In the genomic region with DNA sequence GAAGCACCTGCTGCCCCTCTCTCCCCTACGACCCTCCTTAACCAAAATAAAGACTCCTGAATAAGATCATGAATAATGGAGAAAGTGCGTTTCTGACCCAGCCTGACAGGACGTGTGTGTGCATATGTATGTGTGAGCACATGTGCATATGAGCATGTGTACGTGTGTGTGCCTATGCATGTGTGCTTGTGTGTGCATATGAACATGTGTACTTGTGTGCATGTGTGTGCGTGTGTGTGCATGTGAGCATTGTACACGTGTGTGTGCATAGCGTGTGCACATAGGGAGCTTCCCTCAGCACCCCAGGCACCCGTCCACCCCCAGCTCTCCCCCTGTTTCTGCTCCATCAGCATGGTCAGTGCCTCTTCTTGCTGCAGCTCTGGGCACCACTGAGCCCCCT, we compare ENCODE assay signal across 17 cellular contexts. TPM values are rescaled to one million over a fixed set of nuclear protein-coding genes. Genes with fewer than 3 reads are reported as not detected.
DNase-seq lines count a peak whose midpoint lies in the region; ATAC-seq, FAIRE-seq and TF ChIP-seq lines count a peak whose summit lies in the region.
"Had no signal": no experiment of that assay in that cellular context is flagged by ENCODE, and none has a peak within 500 bp of the region (broad histone marks: within the 10 kb centered on the region; RNA-seq: fewer than 3 reads in every experiment).

No MANE protein-coding gene starts in this region.

- no peaks in the 10 kb centered on the region for H3K79me1 ChIP-seq in trophoblast cell (ENCODE audit: low read length)

- in situ Hi-C loops in HepG2 (cut with HindIII; ENCODE audit: extremely low pct_ligation_motif_present, low pct_unique_long_range_greater_than_20kb): no loop called here

- no peak overlapping the region for H4K12ac ChIP-seq in trophoblast cell (ENCODE audit: low read depth, low read length)

- POLR2A ChIA-PET in HepG2 (lab: Yijun Ruan, JAX): no interaction called here

- no peak overlapping the region for H3K9ac ChIP-seq in HepG2 (ENCODE audit: insufficient read depth, low read depth, low read length)
- no peak overlapping the region for H3K9ac ChIP-seq in trophoblast cell (ENCODE audit: low read length)
- H3K9ac ChIP-seq: BLaER1, GM23248 had no signal

- no peak overlapping the region for H4K8ac ChIP-seq in trophoblast cell (ENCODE audit: low read depth, low read length)

- no peak overlapping the region for H3K27ac Mint-ChIP-seq in endothelial cell (ENCODE audit: unreplicated experiment)
- H3K27ac Mint-ChIP-seq: CD8-positive, alpha-beta memory T cell had no signal

- H3K27me3 Mint-ChIP-seq in endothelial cell (ENCODE audit: unreplicated experiment): peaks cover 16% of the 10 kb centered on the region
- H3K27me3 Mint-ChIP-seq: CD8-positive, alpha-beta memory T cell had no signal

- H3K9me3 ChIP-seq in HepG2 (ENCODE audit: low read length) (no peaks in the 10 kb centered on the region), right lobe of liver (no peaks in the 10 kb centered on the region), trophoblast cell (ENCODE audit: insufficient read depth, low read depth, low read length) (no peaks in the 10 kb centered on the region), testis (no peaks in the 10 kb centered on the region)
- H3K9me3 ChIP-seq: BLaER1 had no signal

- no peak overlapping the region for H3K4ac ChIP-seq in trophoblast cell (ENCODE audit: low read depth, low read length)

- no peak overlapping the region for H3K14ac ChIP-seq in trophoblast cell (ENCODE audit: low read length)

- no peak overlapping the region for H2BK120ac ChIP-seq in trophoblast cell (ENCODE audit: insufficient read depth, low read length, poor library complexity)

- no peak for TF ChIP-seq CTCF in HepG2 (CRISPR knock-in tag; IDR thresholded peaks at IDR 0.05)
- TF ChIP-seq CTCF in right lobe of liver (IDR thresholded peaks at IDR 0.05): no peak
- no peak for TF ChIP-seq CTCF in dorsolateral prefrontal cortex (IDR thresholded peaks at IDR 0.05 in 54 of 56, conservative IDR thresholded peaks at IDR 0.05 in 2 of 56; ENCODE audit: low read depth in 1 of 56, partially characterized antibody in 56 of 56)
- no peak for TF ChIP-seq CTCF in testis (IDR thresholded peaks at IDR 0.05)
- no peak for TF ChIP-seq CTCF in endothelial cell (IDR thresholded peaks at IDR 0.05; ENCODE audit: unreplicated experiment)

- no peak overlapping the region for H3K23ac ChIP-seq in trophoblast cell (ENCODE audit: low read length)

- no peak for FAIRE-seq in HepG2 (lab: Jason Lieb, UNC)
- FAIRE-seq: GM18507, H54 had no signal

- no peak overlapping the region for H3K4me3 ChIP-seq in HepG2 (replicated peaks in 1 of 3; ENCODE audit: insufficient read depth in 1 of 3, low read depth in 2 of 3, low read length in 3 of 3)
- H3K4me3 ChIP-seq in right lobe of liver: no peak overlapping the region
- no peak overlapping the region for H3K4me3 ChIP-seq in dorsolateral prefrontal cortex
- H3K4me3 ChIP-seq in trophoblast cell (ENCODE audit: low read depth, low read length): peak overlapping the region; percentile 14
- no peak overlapping the region for H3K4me3 ChIP-seq in testis
- H3K4me3 ChIP-seq: BLaER1, GM23248 had no signal

- H3K27ac ChIP-seq in HepG2 (ENCODE audit: extremely low read length, insufficient read depth, low read length): no peak overlapping the region
- no peak overlapping the region for H3K27ac ChIP-seq in right lobe of liver
- peak overlapping the region in 39 of 59 donors; percentile 16 to 99 (median 67) for H3K27ac ChIP-seq in dorsolateral prefrontal cortex
- H3K27ac ChIP-seq in trophoblast cell (ENCODE audit: low read depth, low read length): no peak overlapping the region
- H3K27ac ChIP-seq in testis: no peak overlapping the region
- H3K27ac ChIP-seq: BLaER1, GM23248 had no signal

- H3K27me3 ChIP-seq in HepG2 (ENCODE audit: control insufficient read depth in 1 of 2, insufficient read depth in 2 of 2, low read length in 2 of 2): peaks cover 2 to 47% of the 10 kb centered on the region in 2 experiments; a peak in 4 of 5 replicates
- no peaks in the 10 kb centered on the region for H3K27me3 ChIP-seq in right lobe of liver
- H3K27me3 ChIP-seq in dorsolateral prefrontal cortex: no peaks in the 10 kb centered on the region
- no peaks in the 10 kb centered on the region for H3K27me3 ChIP-seq in trophoblast cell (ENCODE audit: insufficient read depth, low read length)
- no peaks in the 10 kb centered on the region for H3K27me3 ChIP-seq in testis

- no peak overlapping the region for H3K4me3 Mint-ChIP-seq in endothelial cell (ENCODE audit: unreplicated experiment)
- H3K4me3 Mint-ChIP-seq: CD8-positive, alpha-beta memory T cell had no signal

- TF ChIP-seq EP300 in HepG2 (IDR thresholded peaks at IDR 0.05; ENCODE audit: low read depth in 2 of 2, low read length in 2 of 2): no peak
- TF ChIP-seq EP300 in HepG2 (CRISPR knock-in tag; IDR thresholded peaks at IDR 0.05; ENCODE audit: borderline replicate concordance): no peak

- intact Hi-C loops in HepG2 (cut with micrococcal nuclease; ENCODE audit: unreplicated experiment) (no loop called here), right lobe of liver (cut with DNase I) (no loop called here), dorsolateral prefrontal cortex (cut with DNase I) (no loop called here), testis (cut with DNase I; ENCODE audit: low total_unique reads) (no loop called here)

- ATAC-seq in HepG2 (no peak), right lobe of liver (no peak), HG03460 (IDR thresholded peaks at IDR 0.05; ENCODE audit: unreplicated experiment) (no peak)
- ATAC-seq: HCT116 had no signal

- H2BK5ac ChIP-seq in trophoblast cell (ENCODE audit: low read depth, low read length, poor library complexity): no peak overlapping the region

- TF ChIP-seq POLR2A in HepG2 (IDR thresholded peaks at IDR 0.05; ENCODE audit: insufficient read depth in 1 of 2, low read depth in 2 of 2, low read length in 2 of 2) (no peak), right lobe of liver (IDR thresholded peaks at IDR 0.05) (no peak), testis (IDR thresholded peaks at IDR 0.05) (no peak)

- no peaks in the 10 kb centered on the region for H3K4me1 Mint-ChIP-seq in endothelial cell (ENCODE audit: unreplicated experiment)
- H3K4me1 Mint-ChIP-seq: CD8-positive, alpha-beta memory T cell had no signal

- DNase-seq in HepG2 (ENCODE audit: low spot score): no peak
- no peak for DNase-seq in right lobe of liver
- no peak for DNase-seq in dorsolateral prefrontal cortex
- DNase-seq in trophoblast cell: no peak
- no peak for DNase-seq in testis
- no peak for DNase-seq in endothelial cell (ENCODE audit: low spot score)
- DNase-seq in HPDE6-E6E7 (ENCODE audit: extremely low spot score): no peak
- DNase-seq: 8988T; AML-193; CD8-positive, alpha-beta memory T cell; GM23248 had no signal

- no peak overlapping the region for H4K91ac ChIP-seq in trophoblast cell (ENCODE audit: low read depth, low read length)

- H3K36me3 Mint-ChIP-seq in endothelial cell (ENCODE audit: low read depth, unreplicated experiment): no peaks in the 10 kb centered on the region
- H3K36me3 Mint-ChIP-seq: CD8-positive, alpha-beta memory T cell had no signal

- no peak overlapping the region for H3K4me2 ChIP-seq in HepG2 (ENCODE audit: low read depth, low read length)
- H3K4me2 ChIP-seq in trophoblast cell (ENCODE audit: low read length): no peak overlapping the region
- H3K4me2 ChIP-seq: BLaER1 had no signal

- TF ChIP-seq RAD21 in HepG2 (CRISPR knock-in tag; IDR thresholded peaks at IDR 0.05): no peak

- no TSS peak for BruUV-seq in HepG2 (replicated peaks; lab: Mats Ljungman, UMichigan)

- no peaks in the 10 kb centered on the region for H3K9me3 Mint-ChIP-seq in endothelial cell (ENCODE audit: unreplicated experiment)
- H3K9me3 Mint-ChIP-seq: CD8-positive, alpha-beta memory T cell had no signal

- no peak overlapping the region for H3K18ac ChIP-seq in trophoblast cell (ENCODE audit: low read length)

- H3K4me1 ChIP-seq in HepG2 (ENCODE audit: insufficient read depth, low read length): peaks cover 19% of the 10 kb centered on the region
- peaks cover 0 to 18% (median 8%) of the 10 kb centered on the region in 4 donors for H3K4me1 ChIP-seq in right lobe of liver
- H3K4me1 ChIP-seq in trophoblast cell (ENCODE audit: control insufficient read depth in 1 of 2, insufficient read depth in 2 of 2, low read length in 2 of 2): no peaks in the 10 kb centered on the region
- no peaks in the 10 kb centered on the region for H3K4me1 ChIP-seq in testis

- H4K20me1 ChIP-seq in HepG2 (ENCODE audit: insufficient read depth, low read length): no peaks in the 10 kb centered on the region

- no peaks in the 10 kb centered on the region for H3K36me3 ChIP-seq in HepG2 (replicated peaks in 1 of 2; ENCODE audit: control insufficient read depth in 1 of 2, insufficient read depth in 2 of 2, low read length in 2 of 2)
- H3K36me3 ChIP-seq in right lobe of liver: no peaks in the 10 kb centered on the region
- no peaks in the 10 kb centered on the region for H3K36me3 ChIP-seq in trophoblast cell (ENCODE audit: control insufficient read depth in 1 of 2, insufficient read depth in 2 of 2, low read length in 2 of 2)
- no peaks in the 10 kb centered on the region for H3K36me3 ChIP-seq in testis (ENCODE audit: low read depth, missing control alignments)
- H3K36me3 ChIP-seq: BLaER1 had no signal

- H3K79me2 ChIP-seq in HepG2 (ENCODE audit: insufficient read depth, low read length): no peaks in the 10 kb centered on the region
- H3K79me2 ChIP-seq in trophoblast cell (ENCODE audit: control insufficient read depth, insufficient read depth, low read length, poor library complexity): no peaks in the 10 kb centered on the region

- no peak overlapping the region for H2BK12ac ChIP-seq in trophoblast cell (ENCODE audit: low read length)

- 35% methylated on average over 8 of the region's 8 CpGs for WGBS in HepG2 (ENCODE audit: low lambda C conversion rate)
- 64% methylated on average over 5 of the region's 8 CpGs for WGBS in right lobe of liver (ENCODE audit: insufficient coverage, low coverage, low lambda C conversion rate, missing lambda C conversion rate)
- no CpG with 5 or more reads among the region's 8 CpGs for WGBS in trophoblast cell (ENCODE audit: extremely low coverage, insufficient coverage, insufficient read length)
- 79 to 84% methylated on average over 6 to 8 of the region's 8 CpGs for WGBS in testis, 2 donors

- CTCF ChIA-PET in HepG2 (lab: Yijun Ruan, JAX; ENCODE audit: low intra/inter-chr PET ratio, low total read pairs): no interaction called here

- no peak overlapping the region for H2AK5ac ChIP-seq in trophoblast cell (ENCODE audit: low read length)

- H2AFZ ChIP-seq in HepG2 (ENCODE audit: low read length) (no peak overlapping the region), trophoblast cell (ENCODE audit: insufficient read depth, low read length, poor library complexity) (no peak overlapping the region)
- H2AFZ ChIP-seq: GM23248 had no signal

RNA-seq across cellular contexts. Expression of a gene that starts 10.7 kb away (rescaled TPM):
- total RNA-seq in HepG2 (2016; rRNA removed; fragmentation: Illumina TruSeq; extraction: Trizol) (not detected in 2 replicates), right lobe of liver (1 to 10 TPM in 4 of 6 experiments, under 1 TPM in 2; 0.46 to 3.3 (median 1.2) TPM), dorsolateral prefrontal cortex (100 to 1,000 TPM in 1 of 120 experiments, 10 to 100 TPM in 119; 28.2 to 102 (median 60.5) TPM), testis (10 to 100 TPM; 43.4 to 69.1 TPM), endothelial cell (ENCODE audit: unreplicated experiment) (0.26 TPM)
- not detected in 2 replicates for total RNA-seq in HepG2 (2016; cell fraction: cytosol; rRNA removed; fragmentation: Illumina TruSeq; extraction: Trizol; ENCODE audit: low read depth)
- not detected in 2 replicates for total RNA-seq in HepG2 (2016; cell fraction: insoluble cytoplasmic fraction; rRNA removed; fragmentation: Illumina TruSeq; extraction: Trizol)
- total RNA-seq in HepG2 (2016; cell fraction: membrane; rRNA removed; fragmentation: Illumina TruSeq; extraction: Trizol): 0.15 TPM in 1 of 2 replicates, not detected in the other
- not detected in 2 replicates for total RNA-seq in HepG2 (2016; cell fraction: nucleus; rRNA removed; fragmentation: Illumina TruSeq; extraction: Trizol)
- polyA plus RNA-seq in HepG2 (2011; rRNA removed) (not detected in 2 replicates), testis (ENCODE audit: insufficient read depth, low read depth, low replicate concordance) (23.9 TPM)
- not detected in 2 replicates for polyA plus RNA-seq in HepG2 (2011; cell fraction: cytosol; rRNA removed)
- not detected in 2 replicates for polyA plus RNA-seq in HepG2 (2011; cell fraction: nucleus; rRNA removed)
- not detected in 2 replicates for polyA plus RNA-seq in HepG2 (2012)
- polyA plus RNA-seq in HepG2 (2016; cell fraction: cytosol; fragmentation: Illumina TruSeq; extraction: Trizol; ENCODE audit: low read depth): not detected in 2 replicates
- polyA plus RNA-seq in HepG2 (2016; cell fraction: insoluble cytoplasmic fraction; fragmentation: Illumina TruSeq; extraction: Trizol; ENCODE audit: low read depth): not detected in 2 replicates
- not detected in 2 replicates for polyA plus RNA-seq in HepG2 (2016; cell fraction: membrane; fragmentation: Illumina TruSeq; extraction: Trizol; ENCODE audit: low read depth)
- polyA plus RNA-seq in HepG2 (2016; cell fraction: nucleus; fragmentation: Illumina TruSeq; extraction: Trizol; ENCODE audit: insufficient read depth, low read depth): not detected in 2 replicates
- 0.07 TPM in 1 of 2 replicates, not detected in the other for polyA minus RNA-seq in HepG2 (2011; rRNA and poly(A)+ RNA removed; ENCODE audit: low replicate concordance)
- not detected in 2 replicates for polyA minus RNA-seq in HepG2 (2011; cell fraction: cytosol; rRNA and poly(A)+ RNA removed)
- polyA minus RNA-seq in HepG2 (2011; cell fraction: nucleus; rRNA and poly(A)+ RNA removed): not detected in 2 replicates
- polyA plus RNA-seq in trophoblast cell (2013): 0.22 and 0.40 TPM in 2 replicates
- total RNA-seq: CD8-positive, alpha-beta memory T cell had no signal
- polyA plus RNA-seq: CD8-positive, alpha-beta memory T cell had no signal

RNA-seq across cellular contexts. Expression of a gene that starts 33.6 kb away (rescaled TPM):
- total RNA-seq in HepG2 (2016; rRNA removed; fragmentation: Illumina TruSeq; extraction: Trizol): not detected in 2 replicates
- total RNA-seq in HepG2 (2016; cell fraction: cytosol; rRNA removed; fragmentation: Illumina TruSeq; extraction: Trizol; ENCODE audit: low read depth): not detected in 2 replicates
- not detected in 2 replicates for total RNA-seq in HepG2 (2016; cell fraction: insoluble cytoplasmic fraction; rRNA removed; fragmentation: Illumina TruSeq; extraction: Trizol)
- total RNA-seq in HepG2 (2016; cell fraction: membrane; rRNA removed; fragmentation: Illumina TruSeq; extraction: Trizol): not detected in 2 replicates
- not detected in 2 replicates for total RNA-seq in HepG2 (2016; cell fraction: nucleus; rRNA removed; fragmentation: Illumina TruSeq; extraction: Trizol)
- not detected in 2 replicates for polyA plus RNA-seq in HepG2 (2011; rRNA removed)
- not detected in 2 replicates for polyA plus RNA-seq in HepG2 (2011; cell fraction: cytosol; rRNA removed)
- polyA plus RNA-seq in HepG2 (2011; cell fraction: nucleus; rRNA removed): 0.13 TPM in 1 of 2 replicates, not detected in the other
- polyA plus RNA-seq in HepG2 (2012): not detected in 2 replicates
- not detected in 2 replicates for polyA plus RNA-seq in HepG2 (2016; cell fraction: cytosol; fragmentation: Illumina TruSeq; extraction: Trizol; ENCODE audit: low read depth)
- not detected in 2 replicates for polyA plus RNA-seq in HepG2 (2016; cell fraction: insoluble cytoplasmic fraction; fragmentation: Illumina TruSeq; extraction: Trizol; ENCODE audit: low read depth)
- polyA plus RNA-seq in HepG2 (2016; cell fraction: membrane; fragmentation: Illumina TruSeq; extraction: Trizol; ENCODE audit: low read depth): not detected in 2 replicates
- not detected in 2 replicates for polyA plus RNA-seq in HepG2 (2016; cell fraction: nucleus; fragmentation: Illumina TruSeq; extraction: Trizol; ENCODE audit: insufficient read depth, low read depth)
- 0.87 TPM in 1 of 2 replicates, not detected in the other for polyA minus RNA-seq in HepG2 (2011; rRNA and poly(A)+ RNA removed; ENCODE audit: low replicate concordance)
- polyA minus RNA-seq in HepG2 (2011; cell fraction: cytosol; rRNA and poly(A)+ RNA removed): not detected in 2 replicates
- polyA minus RNA-seq in HepG2 (2011; cell fraction: nucleus; rRNA and poly(A)+ RNA removed): not detected in 2 replicates
- total RNA-seq in right lobe of liver: under 1 TPM; 0.06 to 0.64 (median 0.43) TPM
- total RNA-seq in dorsolateral prefrontal cortex: 10 to 100 TPM in 36 of 120 experiments, 1 to 10 TPM in 84; 4.2 to 20.6 (median 8.8) TPM
- 15.3 and 15.9 TPM in 2 replicates for polyA plus RNA-seq in trophoblast cell (2013)
- 1 to 10 TPM; 2.1 to 2.4 TPM for total RNA-seq in testis
- polyA plus RNA-seq in testis (ENCODE audit: insufficient read depth, low read depth, low replicate concordance): 1.3 TPM
- 0.62 TPM for total RNA-seq in endothelial cell (ENCODE audit: unreplicated experiment)
- total RNA-seq: HT1080 had no signal
- polyA plus RNA-seq: CD8-positive, alpha-beta memory T cell had no signal

Comparison
In these comparisons a context has a peak if more than half of its experiments do, and no peak if none do; other contexts are left out.
1. H3K27ac ChIP-seq: peak in dorsolateral prefrontal cortex (39 of 59); none in HepG2 (single experiment), right lobe of liver (0 of 3), trophoblast cell (single experiment) and testis (0 of 2).
2. RNA of a gene that starts 10.7 kb away (total RNA-seq): 43.4 to 69.1 TPM in testis and 28.2 to 102 TPM in dorsolateral prefrontal cortex; 0.46 to 3.3 TPM in right lobe of liver, 0.26 TPM in endothelial cell (single experiment) and 0.15 TPM in HepG2; every median in the first group is over 4 times any median in the second.